ENCODE assay signal across 9 cellular contexts in genomic region chr11:44349328-44349727, GRCh38. TPM values are rescaled to one million over a fixed set of nuclear protein-coding genes. Genes with fewer than 3 reads are reported as not detected.
"Had no signal": no experiment of that assay in that cellular context is flagged by ENCODE, and none has a peak within 500 bp of the region (broad histone marks: within the 10 kb centered on the region; RNA-seq: fewer than 3 reads in every experiment).

No MANE protein-coding gene starts in this region.

- H3K9ac ChIP-seq: GM23248 had no signal

- DNase-seq: GM23248, GOT3, H9, HCEC 1CT, IMR-90, KBM-7 had no signal

- H3K4me3 ChIP-seq: GM23248 had no signal

- H3K27ac ChIP-seq: GM23248 had no signal

- H3K27ac Mint-ChIP-seq: H9 had no signal

- FAIRE-seq: H54, HTR-8/SVneo had no signal

- H3K4me3 Mint-ChIP-seq: H9 had no signal

- H3K9me3 Mint-ChIP-seq: H9 had no signal

- H2AFZ ChIP-seq: GM23248 had no signal

RNA-seq across cellular contexts. Expression of gene ALX4, which starts 39.4 kb away (rescaled TPM):
- total RNA-seq: GM23248, H9, HT-29, IMR-90 had no signal
- polyA plus RNA-seq: GM23248, IMR-90 had no signal
